ENCODE assay signal across 13 cellular contexts in the genomic region with DNA sequence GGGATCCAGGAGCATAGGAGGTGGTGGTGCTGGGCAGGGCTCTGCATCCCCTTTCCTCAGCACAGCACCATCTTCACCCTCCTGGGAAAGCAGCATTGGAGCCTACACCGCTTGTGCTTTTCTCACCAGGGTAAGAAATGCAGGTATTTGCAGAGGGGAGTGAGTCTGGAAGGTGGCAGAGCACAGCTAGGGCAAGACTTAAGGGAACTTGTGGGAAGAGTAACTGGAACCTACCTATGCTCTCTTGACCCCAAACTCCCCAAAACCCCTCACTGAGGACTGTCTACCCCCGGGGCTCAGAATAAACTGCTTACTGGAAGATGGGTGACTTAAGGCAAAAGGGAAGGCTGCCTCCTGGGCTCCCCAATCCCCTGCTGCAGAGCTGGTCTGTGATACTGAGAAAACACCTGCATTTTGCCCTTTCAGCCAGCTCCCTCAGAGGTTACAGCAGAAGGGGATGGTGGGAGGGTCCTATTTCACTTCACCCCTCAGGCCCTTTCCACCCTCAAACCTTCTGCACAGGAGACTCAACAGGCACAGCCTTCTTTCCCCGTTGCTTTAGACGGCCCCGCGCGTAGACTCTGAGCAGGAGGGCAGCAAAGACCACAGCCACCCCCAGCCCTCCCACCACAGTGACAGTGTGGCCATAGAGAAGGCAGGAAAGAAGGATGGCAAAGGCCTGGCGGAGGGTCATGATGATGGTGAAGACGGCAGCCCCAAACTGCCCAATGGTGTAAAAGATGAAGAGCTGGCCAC. TPM values are rescaled to one million over a fixed set of nuclear protein-coding genes. Genes with fewer than 3 reads are reported as not detected.
DNase-seq lines count a peak whose midpoint lies in the region; ATAC-seq, FAIRE-seq and TF ChIP-seq lines count a peak whose summit lies in the region.
"Had no signal": no experiment of that assay in that cellular context is flagged by ENCODE, and none has a peak within 500 bp of the region (broad histone marks: within the 10 kb centered on the region; RNA-seq: fewer than 3 reads in every experiment).

No MANE protein-coding gene starts in this region.

- TF ChIP-seq CTCF in OCI-LY1 (IDR thresholded peaks at IDR 0.05; ENCODE audit: low read length) (no peak), GM12878 (IDR thresholded peaks at IDR 0.05 in 2 of 3, conservative IDR thresholded peaks at IDR 0.05 in 1 of 3; ENCODE audit: control insufficient read depth in 2 of 3, extremely low read depth in 1 of 3, insufficient read depth in 1 of 3, low read depth in 3 of 3, low read length in 3 of 3) (no peak), smooth muscle cell (IDR thresholded peaks at IDR 0.05; ENCODE audit: borderline replicate concordance, insufficient read depth, poor library complexity, severe bottlenecking) (no peak)

- H3K9ac ChIP-seq in OCI-LY1 (ENCODE audit: low read length) (no peak overlapping the region), GM12878 (ENCODE audit: control insufficient read depth, insufficient read depth, low read length) (no peak overlapping the region), smooth muscle cell (ENCODE audit: low read depth) (no peak overlapping the region), GM23248 (no peak overlapping the region)

- peak; percentile 78 for TF ChIP-seq POLR2A in GM12878 (IDR thresholded peaks at IDR 0.05; ENCODE audit: low read depth, low read length)

- WGBS in GM12878 (ENCODE audit: insufficient coverage, insufficient replicate concordance, low lambda C conversion rate, missing lambda C conversion rate) = 66% methylated on average over 8 of the region's 9 CpGs
- 80% methylated on average over 9 of the region's 9 CpGs for WGBS in smooth muscle cell (ENCODE audit: low lambda C conversion rate)
- WGBS in GM23248 (ENCODE audit: low coverage in 1 of 2, low lambda C conversion rate in 2 of 2, missing lambda C conversion rate in 2 of 2), 2 experiments = 45 to 52% methylated on average over 9 of the region's 9 CpGs

- peaks cover 65% of the 10 kb centered on the region for H3K36me3 ChIP-seq in OCI-LY1 (ENCODE audit: insufficient read depth, low read length)
- H3K36me3 ChIP-seq in GM12878 (ENCODE audit: control insufficient read depth in 2 of 2, insufficient read depth in 2 of 2, low read length in 1 of 2) = peaks cover 38 to 57% of the 10 kb centered on the region in 2 experiments
- peaks cover 33% of the 10 kb centered on the region for H3K36me3 ChIP-seq in smooth muscle cell (ENCODE audit: low read depth)
- H3K36me3 ChIP-seq in GM23248 (ENCODE audit: low read depth) = peaks cover 50% of the 10 kb centered on the region

- RAD21 ChIA-PET in GM12878 (lab: Charles Lee; ENCODE audit: unreplicated experiment) = interaction anchor here (0.7 to 4.8 kb wide), 8 partner anchors 8 to 158 kb away, joined by 3 to 28 read pairs (median 3); a partner anchor contains a TSS

- no TSS peak for BruUV-seq in GM12878 (replicated peaks; lab: Mats Ljungman, UMichigan)

- H3K79me2 ChIP-seq in OCI-LY1 (ENCODE audit: insufficient read depth, low read length) = no peaks in the 10 kb centered on the region
- H3K79me2 ChIP-seq in GM12878 (ENCODE audit: control insufficient read depth, insufficient read depth, low read length) = peaks cover 84% of the 10 kb centered on the region
- H3K79me2 ChIP-seq in smooth muscle cell (ENCODE audit: low read depth) = peaks cover 57% of the 10 kb centered on the region
- H3K79me2 ChIP-seq in GM23248 (ENCODE audit: insufficient read depth) = peaks cover 74% of the 10 kb centered on the region

- no peak overlapping the region for H3K4me3 ChIP-seq in OCI-LY1 (ENCODE audit: low read depth, low read length, poor library complexity, severe bottlenecking)
- no peak overlapping the region for H3K4me3 ChIP-seq in GM12878
- H3K4me3 ChIP-seq in smooth muscle cell = no peak overlapping the region
- H3K4me3 ChIP-seq in GM23248 = no peak overlapping the region
- H3K4me3 ChIP-seq: suprapubic skin had no signal

- TF ChIP-seq RAD21 in GM12878 (IDR thresholded peaks at IDR 0.05; ENCODE audit: insufficient read depth, low read depth, low read length) = no peak

- H3K9me3 ChIP-seq in OCI-LY1 (ENCODE audit: low read length) (no peaks in the 10 kb centered on the region), GM12878 (replicated peaks; ENCODE audit: control insufficient read depth, insufficient read depth, low read length) (no peaks in the 10 kb centered on the region), smooth muscle cell (replicated peaks; ENCODE audit: low read depth) (no peaks in the 10 kb centered on the region), GM23248 (ENCODE audit: low read depth) (no peaks in the 10 kb centered on the region)
- H3K9me3 ChIP-seq: suprapubic skin had no signal

- SMC1A ChIA-PET in GM12878 (lab: Charles Lee; ENCODE audit: uncharacterized antibody, unreplicated experiment) = interaction anchor here (0.8 to 3.1 kb wide), 8 partner anchors 8 to 83 kb away, joined by 3 to 25 read pairs (median 6); a partner anchor contains a TSS

- DNase-seq in NCI-H82 (lab: John Stamatoyannopoulos, UW) = peak; percentile 65
- no peak for DNase-seq in NCI-H82 treated with DMSO at 0.1 percent for 48 hours (lab: John Stamatoyannopoulos, UW; ENCODE audit: unreplicated experiment)
- no peak for DNase-seq in GM12878 (ENCODE audit: low read depth, low spot score)
- DNase-seq in smooth muscle cell (lab: John Stamatoyannopoulos, UW; ENCODE audit: unreplicated experiment) = no peak
- no peak for DNase-seq in GM23248
- no peak for DNase-seq in Right ventricle myocardium superior
- DNase-seq in NCI-H1105 (lab: John Stamatoyannopoulos, UW) = no peak
- DNase-seq: activated naive CD8-positive, alpha-beta T cell treated with anti-CD3 and anti-CD28 coated beads, Interleukin-2, amount 10 ng/mL, durations not matched to agents 7 days and 5 days; KG1 had no signal

- FAIRE-seq in GM12878 (lab: Jason Lieb, UNC) = no peak
- FAIRE-seq: A204.1 had no signal

- ATAC-seq in GM12878 (no peak), Right ventricle myocardium superior (ENCODE audit: poor library complexity) (no peak)

- H3K4me1 ChIP-seq in OCI-LY1 (ENCODE audit: insufficient read depth, low read length, severe bottlenecking) = peaks cover 44% of the 10 kb centered on the region
- peaks cover 34% of the 10 kb centered on the region for H3K4me1 ChIP-seq in GM12878 (ENCODE audit: control insufficient read depth, insufficient read depth, low read length)
- peaks cover 18% of the 10 kb centered on the region for H3K4me1 ChIP-seq in smooth muscle cell (ENCODE audit: low read depth)
- H3K4me1 ChIP-seq in GM23248 (ENCODE audit: insufficient read depth) = peaks cover 18% of the 10 kb centered on the region

- no peaks in the 10 kb centered on the region for H4K20me1 ChIP-seq in OCI-LY1 (ENCODE audit: insufficient read depth, low read length)
- H4K20me1 ChIP-seq in GM12878 (ENCODE audit: control insufficient read depth, insufficient read depth) = peaks cover 11% of the 10 kb centered on the region; the same call in 1 of the 2 replicates
- peaks cover 73% of the 10 kb centered on the region for H4K20me1 ChIP-seq in smooth muscle cell (ENCODE audit: low read depth)
- peaks cover 23% of the 10 kb centered on the region; the same call in 1 of the 2 replicates for H4K20me1 ChIP-seq in GM23248 (ENCODE audit: insufficient read depth)

- in situ Hi-C loops in GM12878 (cut with MboI) = no loop called here
- in situ Hi-C loops in GM23248 (cut with MboI) = no loop called here

- H3K27me3 ChIP-seq in OCI-LY1 (ENCODE audit: insufficient read depth, low read length) (no peaks in the 10 kb centered on the region), GM12878 (replicated peaks in 1 of 2; ENCODE audit: control insufficient read depth in 2 of 2, insufficient read depth in 2 of 2, low read length in 1 of 2) (no peaks in the 10 kb centered on the region), smooth muscle cell (ENCODE audit: low read depth) (no peaks in the 10 kb centered on the region), GM23248 (replicated peaks; ENCODE audit: insufficient read depth) (no peaks in the 10 kb centered on the region)
- H3K27me3 ChIP-seq: suprapubic skin had no signal

- TF ChIP-seq EP300 in GM12878 (IDR thresholded peaks at IDR 0.05; ENCODE audit: borderline replicate concordance in 1 of 2, control insufficient read depth in 1 of 2, low read depth in 2 of 2, low read length in 2 of 2) = no peak

- H3K9me2 ChIP-seq in OCI-LY1 (ENCODE audit: low read depth, low read length) (no peaks in the 10 kb centered on the region), GM23248 (ENCODE audit: insufficient read depth) (no peaks in the 10 kb centered on the region)

- H3K27ac ChIP-seq in OCI-LY1 (ENCODE audit: low read depth, low read length, poor library complexity, severe bottlenecking) (peak overlapping the region; percentile 71), GM12878 (ENCODE audit: control insufficient read depth, insufficient read depth) (no peak overlapping the region), smooth muscle cell (ENCODE audit: low read depth) (peak overlapping the region; percentile 7), GM23248 (no peak overlapping the region; the same call in 1 of the 2 replicates)
- H3K27ac ChIP-seq: suprapubic skin had no signal

- no peak overlapping the region for H2AFZ ChIP-seq in OCI-LY1 (ENCODE audit: low read length)
- no peak overlapping the region for H2AFZ ChIP-seq in GM12878 (ENCODE audit: control insufficient read depth, low read depth, low read length)
- no peak overlapping the region for H2AFZ ChIP-seq in smooth muscle cell (ENCODE audit: low read depth)
- H2AFZ ChIP-seq in GM23248 = no peak overlapping the region

- H3F3A ChIP-seq in OCI-LY1 (ENCODE audit: insufficient read depth, low read length) = peaks cover 33% of the 10 kb centered on the region
- peaks cover 63% of the 10 kb centered on the region for H3F3A ChIP-seq in smooth muscle cell (ENCODE audit: low read depth)
- H3F3A ChIP-seq in GM23248 (ENCODE audit: insufficient read depth) = peaks cover 76% of the 10 kb centered on the region

- POLR2A ChIA-PET in GM12878 (lab: Charles Lee) = interaction anchor here (0.5 to 10.7 kb wide), 10 partner anchors 7 to 185 kb away, joined by 3 to 131 read pairs (median 4); a partner anchor contains a TSS

- CTCF ChIA-PET in GM12878 (lab: Yijun Ruan, JAX) = interaction anchor here (0.7 to 5.0 kb wide), 15 partner anchors 7 to 158 kb away, joined by 3 to 45 read pairs (median 5); a partner anchor contains a TSS

- H3K4me2 ChIP-seq in OCI-LY1 (ENCODE audit: low read length) (peak overlapping the region; percentile 95; the same call in 1 of the 2 replicates), GM12878 (ENCODE audit: control insufficient read depth, insufficient read depth) (peak overlapping the region; percentile 11), smooth muscle cell (no peak overlapping the region), GM23248 (ENCODE audit: unreplicated experiment) (no peak overlapping the region)

- intact Hi-C loops in GM12878 (cut with micrococcal nuclease; ENCODE audit: unreplicated experiment) = no loop called here
- intact Hi-C loops in Right ventricle myocardium superior (cut with DNase I) = no loop called here

RNA-seq across cellular contexts. Expression of a gene that starts 2.9 kb away (rescaled TPM):
- 34.4 and 37.1 TPM in 2 replicates for total RNA-seq in GM12878 (2013; cell fraction: nucleolus; rRNA removed)
- total RNA-seq in GM12878 (2014; rRNA removed) = 34.1 and 35.1 TPM in 2 replicates
- total RNA-seq in GM12878 (2014; rRNA removed; fragmentation: Illumina TruSeq; extraction: Trizol) = 24.3 and 25.1 TPM in 2 replicates
- total RNA-seq in GM12878 (2021) = 33.5 and 35.8 TPM in 2 replicates
- 23.1 TPM for polyA plus RNA-seq in GM12878 (2011; ENCODE audit: low read depth)
- 19.7 and 32.2 TPM in 2 replicates for polyA plus RNA-seq in GM12878 (2011; rRNA removed)
- polyA plus RNA-seq in GM12878 (2011; cell fraction: cytosol; rRNA removed) = 48.8 and 53.9 TPM in 2 replicates
- 89.8 and 144 TPM in 2 replicates for polyA plus RNA-seq in GM12878 (2011; cell fraction: nucleus; rRNA removed)
- 38.5 and 38.9 TPM in 2 replicates for polyA plus RNA-seq in GM12878 (2012)
- polyA plus RNA-seq in GM12878 (2014; fragmentation: Illumina TruSeq; extraction: Trizol) = 23.9 and 35.2 TPM in 2 replicates
- polyA plus RNA-seq in GM12878 (2014; fragmentation: Nextera tagmentation; extraction: Ambion mirVana) = 10 to 100 TPM; 11.3 to 14.9 TPM
- polyA plus RNA-seq in GM12878 (2014; rRNA removed) = 45.2 and 45.4 TPM in 2 replicates
- 10 to 100 TPM; 39.5 to 40.8 TPM for polyA plus RNA-seq in GM12878 (2016; fragmentation: Nextera tagmentation; extraction: Ambion mirVana)
- polyA minus RNA-seq in GM12878 (2011; rRNA and poly(A)+ RNA removed) = 17.3 and 33.3 TPM in 2 replicates
- polyA minus RNA-seq in GM12878 (2011; cell fraction: cytosol; rRNA and poly(A)+ RNA removed) = 5.2 and 7.0 TPM in 2 replicates
- 19.7 and 27.3 TPM in 2 replicates for polyA minus RNA-seq in GM12878 (2011; cell fraction: nucleus; rRNA and poly(A)+ RNA removed)
- 68.6 and 78.0 TPM in 2 replicates for total RNA-seq in smooth muscle cell
- polyA plus RNA-seq in smooth muscle cell = 112 and 117 TPM in 2 replicates
- 106 and 114 TPM in 2 replicates for total RNA-seq in GM23248 (2014; rRNA removed; shearing (Covaris generic))
- polyA plus RNA-seq in GM23248 (2016; fragmentation: Nextera tagmentation; extraction: Ambion mirVana) = 101 and 103 TPM in 2 replicates
- 19.4 TPM for total RNA-seq in Right ventricle myocardium superior

RNA-seq across cellular contexts. Expression of a gene that starts 7.5 kb away (rescaled TPM):
- 295 and 318 TPM in 2 replicates for total RNA-seq in GM12878 (2013; cell fraction: nucleolus; rRNA removed)
- total RNA-seq in GM12878 (2014; rRNA removed) (1,125 and 1,245 TPM in 2 replicates), GM12878 (2014; rRNA removed; fragmentation: Illumina TruSeq; extraction: Trizol) (1,212 and 1,260 TPM in 2 replicates), GM12878 (2021) (1,166 and 1,167 TPM in 2 replicates), smooth muscle cell (736 and 781 TPM in 2 replicates), Right ventricle myocardium superior (853 TPM)
- 830 TPM for polyA plus RNA-seq in GM12878 (2011; ENCODE audit: low read depth)
- polyA plus RNA-seq in GM12878 (2011; rRNA removed) (1,290 and 1,505 TPM in 2 replicates), GM12878 (2014; fragmentation: Illumina TruSeq; extraction: Trizol) (1,676 and 1,846 TPM in 2 replicates), GM12878 (2014; fragmentation: Nextera tagmentation; extraction: Ambion mirVana) (1,000 to 10,000 TPM; 1,089 to 1,682 TPM), GM12878 (2014; rRNA removed) (960 and 988 TPM in 2 replicates), GM12878 (2016; fragmentation: Nextera tagmentation; extraction: Ambion mirVana) (1,000 to 10,000 TPM; 1,078 to 1,109 TPM), smooth muscle cell (408 TPM in 2 replicates), GM23248 (2016; fragmentation: Nextera tagmentation; extraction: Ambion mirVana) (392 and 395 TPM in 2 replicates)
- 1,040 and 1,248 TPM in 2 replicates for polyA plus RNA-seq in GM12878 (2011; cell fraction: cytosol; rRNA removed)
- 565 and 804 TPM in 2 replicates for polyA plus RNA-seq in GM12878 (2011; cell fraction: nucleus; rRNA removed)
- polyA plus RNA-seq in GM12878 (2012) = 750 and 926 TPM in 2 replicates
- polyA minus RNA-seq in GM12878 (2011; rRNA and poly(A)+ RNA removed) = 1,120 and 1,147 TPM in 2 replicates
- 408 and 462 TPM in 2 replicates for polyA minus RNA-seq in GM12878 (2011; cell fraction: cytosol; rRNA and poly(A)+ RNA removed)
- 114 and 165 TPM in 2 replicates for polyA minus RNA-seq in GM12878 (2011; cell fraction: nucleus; rRNA and poly(A)+ RNA removed)
- 686 and 732 TPM in 2 replicates for total RNA-seq in GM23248 (2014; rRNA removed; shearing (Covaris generic))

RNA-seq across cellular contexts. Expression of a gene that starts 11.0 kb away (rescaled TPM):
- 127 and 202 TPM in 2 replicates for total RNA-seq in GM12878 (2013; cell fraction: nucleolus; rRNA removed)
- total RNA-seq in GM12878 (2014; rRNA removed) (45.1 and 47.0 TPM in 2 replicates), GM12878 (2014; rRNA removed; fragmentation: Illumina TruSeq; extraction: Trizol) (39.5 and 43.2 TPM in 2 replicates), GM12878 (2021) (53.6 and 57.0 TPM in 2 replicates), smooth muscle cell (7.0 and 11.4 TPM in 2 replicates), Right ventricle myocardium superior (3.7 TPM)
- polyA plus RNA-seq in GM12878 (2011; ENCODE audit: low read depth) = 13.6 TPM
- polyA plus RNA-seq in GM12878 (2011; rRNA removed) (106 and 126 TPM in 2 replicates), GM12878 (2014; fragmentation: Illumina TruSeq; extraction: Trizol) (34.5 and 38.1 TPM in 2 replicates), GM12878 (2014; fragmentation: Nextera tagmentation; extraction: Ambion mirVana) (10 to 100 TPM; 10.4 to 26.0 TPM), GM12878 (2014; rRNA removed) (52.4 and 60.3 TPM in 2 replicates), GM12878 (2016; fragmentation: Nextera tagmentation; extraction: Ambion mirVana) (10 to 100 TPM; 30.4 to 30.6 TPM), smooth muscle cell (11.3 and 12.3 TPM in 2 replicates), GM23248 (2016; fragmentation: Nextera tagmentation; extraction: Ambion mirVana) (3.5 and 4.5 TPM in 2 replicates)
- polyA plus RNA-seq in GM12878 (2011; cell fraction: cytosol; rRNA removed) = 111 and 125 TPM in 2 replicates
- 154 TPM in 2 replicates for polyA plus RNA-seq in GM12878 (2011; cell fraction: nucleus; rRNA removed)
- polyA plus RNA-seq in GM12878 (2012) = 36.7 and 71.2 TPM in 2 replicates
- 61.6 and 113 TPM in 2 replicates for polyA minus RNA-seq in GM12878 (2011; rRNA and poly(A)+ RNA removed)
- 36.5 and 58.5 TPM in 2 replicates for polyA minus RNA-seq in GM12878 (2011; cell fraction: cytosol; rRNA and poly(A)+ RNA removed)
- 67.9 and 93.8 TPM in 2 replicates for polyA minus RNA-seq in GM12878 (2011; cell fraction: nucleus; rRNA and poly(A)+ RNA removed)
- 2.3 and 6.3 TPM in 2 replicates for total RNA-seq in GM23248 (2014; rRNA removed; shearing (Covaris generic))

RNA-seq across cellular contexts. Expression of a gene that starts 15.9 kb away (rescaled TPM):
- 0.29 and 0.52 TPM in 2 replicates for total RNA-seq in GM12878 (2013; cell fraction: nucleolus; rRNA removed)
- total RNA-seq in GM12878 (2014; rRNA removed) = under 0.01 TPM in 1 of 2 replicates, not detected in the other
- total RNA-seq in GM12878 (2014; rRNA removed; fragmentation: Illumina TruSeq; extraction: Trizol) = not detected in 2 replicates
- total RNA-seq in GM12878 (2021) = not detected in 2 replicates
- not detected for polyA plus RNA-seq in GM12878 (2011; ENCODE audit: low read depth)
- 0.13 and 0.19 TPM in 2 replicates for polyA plus RNA-seq in GM12878 (2011; rRNA removed)
- 0.18 and 0.22 TPM in 2 replicates for polyA plus RNA-seq in GM12878 (2011; cell fraction: cytosol; rRNA removed)
- polyA plus RNA-seq in GM12878 (2011; cell fraction: nucleus; rRNA removed) = 1.4 and 1.6 TPM in 2 replicates
- polyA plus RNA-seq in GM12878 (2012) = 0.46 and 0.68 TPM in 2 replicates
- 0.04 TPM in 1 of 2 replicates, not detected in the other for polyA plus RNA-seq in GM12878 (2014; fragmentation: Illumina TruSeq; extraction: Trizol)
- polyA plus RNA-seq in GM12878 (2014; fragmentation: Nextera tagmentation; extraction: Ambion mirVana) = not detected
- 0.01 and 0.08 TPM in 2 replicates for polyA plus RNA-seq in GM12878 (2014; rRNA removed)
- polyA plus RNA-seq in GM12878 (2016; fragmentation: Nextera tagmentation; extraction: Ambion mirVana) = under 1 TPM in 1 of 2 experiments, not detected in 1; 0.05 TPM
- polyA minus RNA-seq in GM12878 (2011; rRNA and poly(A)+ RNA removed) = 0.07 and 0.41 TPM in 2 replicates
- not detected in 2 replicates for polyA minus RNA-seq in GM12878 (2011; cell fraction: cytosol; rRNA and poly(A)+ RNA removed)
- 0.36 and 0.86 TPM in 2 replicates for polyA minus RNA-seq in GM12878 (2011; cell fraction: nucleus; rRNA and poly(A)+ RNA removed)
- total RNA-seq in smooth muscle cell = 0.04 TPM in 1 of 2 replicates, not detected in the other
- polyA plus RNA-seq in smooth muscle cell = not detected in 2 replicates
- not detected in 2 replicates for total RNA-seq in GM23248 (2014; rRNA removed; shearing (Covaris generic))
- polyA plus RNA-seq in GM23248 (2016; fragmentation: Nextera tagmentation; extraction: Ambion mirVana) = not detected in 2 replicates
- not detected for total RNA-seq in Right ventricle myocardium superior
- total RNA-seq: activated naive CD8-positive, alpha-beta T cell treated with anti-CD3 and anti-CD28 coated beads, Interleukin-2, amount 10 ng/mL, durations not matched to agents 7 days and 5 days; esophagus mucosa had no signal

RNA-seq across cellular contexts. Expression of a gene that starts 31.0 kb away (rescaled TPM):
- 127 and 138 TPM in 2 replicates for total RNA-seq in GM12878 (2013; cell fraction: nucleolus; rRNA removed)
- total RNA-seq in GM12878 (2014; rRNA removed) (54.7 and 63.9 TPM in 2 replicates), GM12878 (2014; rRNA removed; fragmentation: Illumina TruSeq; extraction: Trizol) (33.2 and 34.6 TPM in 2 replicates), GM12878 (2021) (71.7 and 79.5 TPM in 2 replicates), smooth muscle cell (7.3 and 8.0 TPM in 2 replicates), Right ventricle myocardium superior (181 TPM)
- 29.0 TPM for polyA plus RNA-seq in GM12878 (2011; ENCODE audit: low read depth)
- polyA plus RNA-seq in GM12878 (2011; rRNA removed) (64.1 and 132 TPM in 2 replicates), GM12878 (2014; fragmentation: Illumina TruSeq; extraction: Trizol) (64.8 and 111 TPM in 2 replicates), GM12878 (2014; fragmentation: Nextera tagmentation; extraction: Ambion mirVana) (10 to 100 TPM in 1 of 2 experiments, 1 to 10 TPM in 1; 10.0 to 15.7 TPM), GM12878 (2014; rRNA removed) (120 and 121 TPM in 2 replicates), GM12878 (2016; fragmentation: Nextera tagmentation; extraction: Ambion mirVana) (100 to 1,000 TPM; 107 to 111 TPM), smooth muscle cell (7.4 and 8.1 TPM in 2 replicates), GM23248 (2016; fragmentation: Nextera tagmentation; extraction: Ambion mirVana) (18.4 and 19.2 TPM in 2 replicates)
- polyA plus RNA-seq in GM12878 (2011; cell fraction: cytosol; rRNA removed) = 183 and 202 TPM in 2 replicates
- 406 and 468 TPM in 2 replicates for polyA plus RNA-seq in GM12878 (2011; cell fraction: nucleus; rRNA removed)
- 48.6 and 53.5 TPM in 2 replicates for polyA plus RNA-seq in GM12878 (2012)
- polyA minus RNA-seq in GM12878 (2011; rRNA and poly(A)+ RNA removed) = 158 and 166 TPM in 2 replicates
- polyA minus RNA-seq in GM12878 (2011; cell fraction: cytosol; rRNA and poly(A)+ RNA removed) = 37.8 and 38.3 TPM in 2 replicates
- 58.9 and 105 TPM in 2 replicates for polyA minus RNA-seq in GM12878 (2011; cell fraction: nucleus; rRNA and poly(A)+ RNA removed)
- total RNA-seq in GM23248 (2014; rRNA removed; shearing (Covaris generic)) = 12.2 and 17.1 TPM in 2 replicates

Comparison
In these comparisons a context has a peak if more than half of its experiments do, and no peak if none do; other contexts are left out.
1. H3K27ac ChIP-seq: peak in OCI-LY1 (single experiment) and smooth muscle cell (single experiment); none in GM12878 (single experiment) and GM23248 (single experiment).
2. H3K4me2 ChIP-seq: peak in OCI-LY1 (single experiment) and GM12878 (single experiment); none in smooth muscle cell (single experiment) and GM23248 (single experiment).